ENCODE assay signal across 27 cellular contexts in genomic region chr12:39966738-39967137, GRCh38.
DNase-seq lines count a peak whose midpoint lies in the region; ATAC-seq and TF ChIP-seq lines count a peak whose summit lies in the region.
"Had no signal": no experiment of that assay in that cellular context is flagged by ENCODE, and none has a peak within 500 bp of the region (broad histone marks: within the 10 kb centered on the region; RNA-seq: fewer than 3 reads in every experiment).

No MANE protein-coding gene starts in this region.

- H3K9me3 Mint-ChIP-seq in activated naive CD4-positive, alpha-beta T cell treated with anti-CD3 and anti-CD28 coated beads for 36 hours, result peaks cover 8% of the 10 kb centered on the region

- WGBS in hepatocyte (ENCODE audit: low lambda C conversion rate, missing lambda C conversion rate), result 76% methylated on average over 2 of the region's 2 CpGs

- H3K9me3 ChIP-seq in hepatocyte (ENCODE audit: low read depth), result no peaks in the 10 kb centered on the region
- H3K9me3 ChIP-seq: A549 had no signal

- no peak overlapping the region for H3K27ac ChIP-seq in hepatocyte
- H3K27ac ChIP-seq: A549; BLaER1 treated with 17β-estradiol and CSF1 and Interleukin-3, amounts not matched to agents 10 nM and 100 nM; HL-60; KMS-11 had no signal

- H3K27ac Mint-ChIP-seq in activated naive CD4-positive, alpha-beta T cell treated with anti-CD3 and anti-CD28 coated beads for 36 hours, result no peak overlapping the region
- H3K27ac Mint-ChIP-seq: CD4-positive, alpha-beta T cell; IgD-negative memory B cell had no signal

- H3K4me2 ChIP-seq in hepatocyte, result no peak overlapping the region
- H3K4me2 ChIP-seq: A549; BLaER1 treated with 17β-estradiol and CSF1 and Interleukin-3, amounts not matched to agents 10 nM and 100 nM; KMS-11 had no signal

- no peaks in the 10 kb centered on the region for H3K9me2 ChIP-seq in hepatocyte (replicated peaks; ENCODE audit: insufficient read depth)

- H3K4me3 ChIP-seq in fibroblast of the aortic adventitia (ENCODE audit: low read depth, low read length) (no peak overlapping the region), hepatocyte (no peak overlapping the region)
- H3K4me3 ChIP-seq: A549; BLaER1 treated with 17β-estradiol and CSF1 and Interleukin-3, amounts not matched to agents 10 nM and 100 nM had no signal

- H3K4me1 Mint-ChIP-seq in activated naive CD4-positive, alpha-beta T cell treated with anti-CD3 and anti-CD28 coated beads for 36 hours (ENCODE audit: low read depth), result no peaks in the 10 kb centered on the region
- H3K4me1 Mint-ChIP-seq: IgD-negative memory B cell had no signal

- no peaks in the 10 kb centered on the region for H3K27me3 Mint-ChIP-seq in activated naive CD4-positive, alpha-beta T cell treated with anti-CD3 and anti-CD28 coated beads for 36 hours (ENCODE audit: low read depth)
- H3K27me3 Mint-ChIP-seq: CD4-positive, alpha-beta T cell; IgD-negative memory B cell had no signal

- H3K4me1 ChIP-seq in hepatocyte (ENCODE audit: insufficient read depth), result no peaks in the 10 kb centered on the region
- H3K4me1 ChIP-seq: A549; BLaER1 treated with 17β-estradiol and CSF1 and Interleukin-3, amounts not matched to agents 10 nM and 100 nM had no signal

- DNase-seq in NCI-H446 treated with DMSO at 0.1 percent for 48 hours (lab: John Stamatoyannopoulos, UW) (peak; percentile 35), fibroblast of the aortic adventitia (ENCODE audit: low read depth) (peak; percentile 4), hepatocyte (ENCODE audit: low spot score) (no peak)
- no peak for DNase-seq in stimulated activated CD4-positive, alpha-beta T cell treated with anti-CD3 and anti-CD28 coated beads, Interleukin-12 subunit alpha, Interleukin-12 subunit beta, amount 100 ng/mL, for 4 hours
- DNase-seq in activated CD4-positive, alpha-beta T cell treated with anti-CD3 and anti-CD28 coated beads for 1 hour, result no peak
- DNase-seq in activated naive CD4-positive, alpha-beta T cell treated with anti-CD3 and anti-CD28 coated beads for 36 hours, result no peak
- DNase-seq: AML-193; CD4-positive, alpha-beta T cell; EL; GF-D8; GOT3; MM.1S; NCI-H1048; NCI-H1417; NCI-H187; NCI-H2081 treated with DMSO at 0.1 percent for 48 hours; NCI-H2171; NCI-H226; NCI-H510A treated with DMSO at 0.1 percent for 48 hours; NCI-H774 had no signal

- intact Hi-C loops in activated naive CD4-positive, alpha-beta T cell treated with anti-CD3 and anti-CD28 coated beads for 36 hours (cut with micrococcal nuclease), result no loop called here

- no peaks in the 10 kb centered on the region for H3K79me2 ChIP-seq in hepatocyte

- no peak overlapping the region for H3K4me3 Mint-ChIP-seq in activated naive CD4-positive, alpha-beta T cell treated with anti-CD3 and anti-CD28 coated beads for 36 hours
- H3K4me3 Mint-ChIP-seq: CD4-positive, alpha-beta T cell; IgD-negative memory B cell had no signal

- TF ChIP-seq CTCF in fibroblast of the aortic adventitia (IDR thresholded peaks at IDR 0.05; ENCODE audit: insufficient read depth, low read length) (no peak), hepatocyte (IDR thresholded peaks at IDR 0.05; ENCODE audit: poor library complexity) (no peak)

- no peaks in the 10 kb centered on the region for H4K20me1 ChIP-seq in hepatocyte (ENCODE audit: insufficient read depth, poor library complexity, severe bottlenecking)
- H4K20me1 ChIP-seq: BLaER1 treated with 17β-estradiol and CSF1 and Interleukin-3, amounts not matched to agents 10 nM and 100 nM had no signal

- H3K36me3 Mint-ChIP-seq in activated naive CD4-positive, alpha-beta T cell treated with anti-CD3 and anti-CD28 coated beads for 36 hours (ENCODE audit: low read depth), result no peaks in the 10 kb centered on the region
- H3K36me3 Mint-ChIP-seq: IgD-negative memory B cell had no signal

- H3K27me3 ChIP-seq in hepatocyte, result no peaks in the 10 kb centered on the region
- H3K27me3 ChIP-seq: BLaER1 treated with 17β-estradiol and CSF1 and Interleukin-3, amounts not matched to agents 10 nM and 100 nM had no signal

- no peak for ATAC-seq in SK-N-SH treated with all-trans-retinoic acid at 6 μM for 48 hours
- ATAC-seq: A549, HCT116 had no signal

- no peak overlapping the region for H2AFZ ChIP-seq in hepatocyte

- CTCF ChIA-PET in activated naive CD4-positive, alpha-beta T cell treated with anti-CD3 and anti-CD28 coated beads for 36 hours (lab: Charles Lee), result no interaction called here

- H3K36me3 ChIP-seq in hepatocyte (replicated peaks; ENCODE audit: insufficient read depth, low read depth), result no peaks in the 10 kb centered on the region
- H3K36me3 ChIP-seq: BLaER1 treated with 17β-estradiol and CSF1 and Interleukin-3, amounts not matched to agents 10 nM and 100 nM had no signal

TF ChIP-seq in SK-N-SH treated with all-trans-retinoic acid at 6 μM for 48 hours, 23 proteins besides CTCF, POLR2A, EP300 and RAD21 (continues in another document):
- TF ChIP-seq ZNF70 (CRISPR knock-in tag; IDR thresholded peaks at IDR 0.05) (no peak), CSDC2 (CRISPR knock-in tag; IDR thresholded peaks at IDR 0.05) (no peak), ESRRG (CRISPR knock-in tag; IDR thresholded peaks at IDR 0.05) (no peak), ZNF8 (CRISPR knock-in tag; IDR thresholded peaks at IDR 0.05) (no peak), ZFP30 (CRISPR knock-in tag; IDR thresholded peaks at IDR 0.05) (no peak), ISL1 (CRISPR knock-in tag; IDR thresholded peaks at IDR 0.05) (peak; percentile 97), POU6F1 (CRISPR knock-in tag; IDR thresholded peaks at IDR 0.05; ENCODE audit: borderline replicate concordance, low read depth) (no peak), SNAI2 (CRISPR knock-in tag; IDR thresholded peaks at IDR 0.05) (peak; percentile 41; the same call in 1 of the 2 replicates), ZNF565 (CRISPR knock-in tag; conservative IDR thresholded peaks at IDR 0.05; ENCODE audit: low read depth) (no peak), OSR1 (CRISPR knock-in tag; IDR thresholded peaks at IDR 0.05) (no peak), TCF4 (CRISPR knock-in tag; IDR thresholded peaks at IDR 0.05; ENCODE audit: borderline replicate concordance) (peak; percentile 82), GLIS3 (CRISPR knock-in tag; IDR thresholded peaks at IDR 0.05) (peak; percentile 72; the same call in 1 of the 2 replicates)
- TF ChIP-seq, protein P1, sequence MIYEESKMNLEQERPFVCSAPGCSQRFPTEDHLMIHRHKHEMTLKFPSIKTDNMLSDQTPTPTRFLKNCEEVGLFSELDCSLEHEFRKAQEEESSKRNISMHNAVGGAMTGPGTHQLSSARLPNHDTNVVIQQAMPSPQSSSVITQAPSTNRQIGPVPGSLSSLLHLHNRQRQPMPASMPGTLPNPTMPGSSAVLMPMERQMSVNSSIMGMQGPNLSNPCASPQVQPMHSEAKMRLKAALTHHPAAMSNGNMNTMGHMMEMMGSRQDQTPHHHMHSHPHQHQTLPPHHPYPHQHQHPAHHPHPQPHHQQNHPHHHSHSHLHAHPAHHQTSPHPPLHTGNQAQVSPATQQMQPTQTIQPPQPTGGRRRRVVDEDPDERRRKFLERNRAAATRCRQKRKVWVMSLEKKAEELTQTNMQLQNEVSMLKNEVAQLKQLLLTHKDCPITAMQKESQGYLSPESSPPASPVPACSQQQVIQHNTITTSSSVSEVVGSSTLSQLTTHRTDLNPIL (CRISPR knock-in tag; IDR thresholded peaks at IDR 0.05; ENCODE audit: low read depth), result peak; percentile 88
- TF ChIP-seq, protein P2, sequence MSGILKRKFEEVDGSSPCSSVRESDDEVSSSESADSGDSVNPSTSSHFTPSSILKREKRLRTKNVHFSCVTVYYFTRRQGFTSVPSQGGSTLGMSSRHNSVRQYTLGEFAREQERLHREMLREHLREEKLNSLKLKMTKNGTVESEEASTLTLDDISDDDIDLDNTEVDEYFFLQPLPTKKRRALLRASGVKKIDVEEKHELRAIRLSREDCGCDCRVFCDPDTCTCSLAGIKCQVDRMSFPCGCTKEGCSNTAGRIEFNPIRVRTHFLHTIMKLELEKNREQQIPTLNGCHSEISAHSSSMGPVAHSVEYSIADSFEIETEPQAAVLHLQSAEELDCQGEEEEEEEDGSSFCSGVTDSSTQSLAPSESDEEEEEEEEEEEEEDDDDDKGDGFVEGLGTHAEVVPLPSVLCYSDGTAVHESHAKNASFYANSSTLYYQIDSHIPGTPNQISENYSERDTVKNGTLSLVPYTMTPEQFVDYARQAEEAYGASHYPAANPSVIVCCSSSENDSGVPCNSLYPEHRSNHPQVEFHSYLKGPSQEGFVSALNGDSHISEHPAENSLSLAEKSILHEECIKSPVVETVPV (CRISPR knock-in tag; IDR thresholded peaks at IDR 0.05), result no peak

Comparison
In these comparisons a context has a peak if more than half of its experiments do, and no peak if none do; other contexts are left out.
1. DNase-seq: peak in NCI-H446 treated with DMSO at 0.1 percent for 48 hours (single experiment) and fibroblast of the aortic adventitia (single experiment); none in stimulated activated CD4-positive, alpha-beta T cell treated with anti-CD3 and anti-CD28 coated beads, Interleukin-12 subunit alpha, Interleukin-12 subunit beta, amount 100 ng/mL, for 4 hours (single experiment), activated CD4-positive, alpha-beta T cell treated with anti-CD3 and anti-CD28 coated beads for 1 hour (single experiment), activated naive CD4-positive, alpha-beta T cell treated with anti-CD3 and anti-CD28 coated beads for 36 hours (single experiment) and hepatocyte (single experiment).